Comparison of ENCODE assay signal across 33 cellular contexts in genomic region chr7:118948508-118948907, GRCh38.
"Had no signal": no experiment of that assay in that cellular context is flagged by ENCODE, and none has a peak within 500 bp of the region (broad histone marks: within the 10 kb centered on the region; RNA-seq: fewer than 3 reads in every experiment).

No MANE protein-coding gene starts in this region.

- FAIRE-seq: astrocyte, TTC549 had no signal

- H3K27ac ChIP-seq: adrenal gland, body of pancreas, brain microvascular endothelial cell, breast epithelium, VCaP had no signal

- H3K27me3 ChIP-seq: adrenal gland, body of pancreas, brain microvascular endothelial cell, breast epithelium had no signal

- ATAC-seq: activated CD8-positive, alpha-beta T cell treated with anti-CD3 and anti-CD28 coated beads for 36 hours; activated naive CD4-positive, alpha-beta T cell treated with anti-CD3 and anti-CD28 coated beads, Interleukin-2, amount 50 U/mL, for 72 hours; activated T-cell treated with anti-CD3 and anti-CD28 coated beads, Interleukin-2, amount 50 U/mL, for 4 hours; activated T-cell treated with anti-CD3 and anti-CD28 coated beads, Interleukin-2, amount 50 U/mL, for 72 hours; activated T-helper 17 cell treated with anti-CD3 and anti-CD28 coated beads, Interleukin-2, amount 50 U/mL, for 72 hours; body of pancreas had no signal

- H3K4me1 ChIP-seq: adrenal gland, body of pancreas, breast epithelium had no signal

- H3K9me3 ChIP-seq: adrenal gland, body of pancreas, breast epithelium had no signal

- H3K4me3 ChIP-seq: adrenal gland, body of pancreas, breast epithelium had no signal

- H3K36me3 ChIP-seq: adrenal gland, brain microvascular endothelial cell, breast epithelium had no signal

- DNase-seq: activated B cell treated with CpG ODN at 0.5 μM for 24 hours; activated CD4-positive, alpha-beta memory T cell treated with anti-CD3 and anti-CD28 coated beads for 36 hours; activated CD4-positive, alpha-beta T cell treated with anti-CD3 and anti-CD28 coated beads for 4 hours; activated CD4-positive, alpha-beta T cell treated with anti-CD3 and anti-CD28 coated beads, Interleukin-2, amount 10 ng/mL, durations not matched to agents 24 days and 14 days; activated CD4-positive, alpha-beta T cell treated with anti-CD3 and anti-CD28 coated beads, Interleukin-2, amount 50 U/mL, for 1 hour; activated CD4-positive, alpha-beta T cell treated with anti-CD3 and anti-CD28 coated beads, Interleukin-2, amount 50 U/mL, for 4 hours; activated CD4-positive, CD25-positive, alpha-beta regulatory T cell treated with anti-CD3 and anti-CD28 coated beads, Interleukin-2, amount 50 U/mL, for 72 hours; activated CD8-positive, alpha-beta memory T cell treated with anti-CD3 and anti-CD28 coated beads, Interleukin-2, amount 50 U/mL, for 4 hours; activated CD8-positive, alpha-beta T cell treated with anti-CD3 and anti-CD28 coated beads for 36 hours; activated effector memory CD4-positive, alpha-beta T cell treated with anti-CD3 and anti-CD28 coated beads, Interleukin-2, amount 50 U/mL, for 16 hours; activated gamma-delta T cell treated with Interleukin-2 at 50 U/mL for 16 hours; activated naive CD4-positive, alpha-beta T cell; activated naive CD4-positive, alpha-beta T cell treated with anti-CD3 and anti-CD28 coated beads for 36 hours; activated naive CD4-positive, alpha-beta T cell treated with anti-CD3 and anti-CD28 coated beads, Interleukin-2, amount 50 U/mL, for 16 hours; activated naive CD8-positive, alpha-beta T cell treated with anti-CD3 and anti-CD28 coated beads for 36 hours; activated T-cell treated with anti-CD3 and anti-CD28 coated beads for 4 hours; activated T-cell treated with anti-CD3 and anti-CD28 coated beads, Interleukin-2, amount 50 U/mL, for 1 hour; activated T-cell treated with anti-CD3 and anti-CD28 coated beads, Interleukin-2, amount 50 U/mL, for 4 hours; activated T-cell treated with anti-CD3 and anti-CD28 coated beads, Interleukin-2, amount 50 U/mL, for 72 hours; adrenal gland; amniotic stem cell; aorta; body of pancreas; central memory CD4-positive, alpha-beta T cell; T-helper 2 cell; T-helper 9 cell had no signal
